28 cellular contexts compared by ENCODE assay signal in the genomic region with DNA sequence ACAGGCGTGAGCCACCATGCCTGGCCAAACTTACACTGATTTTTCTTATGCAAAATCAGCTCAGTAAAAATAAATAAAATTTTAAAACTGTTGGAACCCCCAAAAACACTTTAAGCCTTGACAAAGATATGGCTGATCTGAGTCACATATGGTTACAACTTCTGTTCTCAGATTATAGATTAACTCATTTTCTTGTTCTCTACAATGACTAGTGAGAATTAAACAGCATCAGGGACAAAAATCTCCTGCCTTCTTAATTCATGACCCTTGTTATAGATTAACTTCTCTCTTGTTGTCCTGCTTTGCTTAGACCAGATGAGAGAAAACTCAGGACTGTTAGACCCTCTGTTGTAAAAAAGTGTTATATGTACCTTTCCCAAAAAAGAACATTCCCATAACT. TPM values are rescaled to one million over a fixed set of nuclear protein-coding genes. Genes with fewer than 3 reads are reported as not detected.
DNase-seq lines count a peak whose midpoint lies in the region; ATAC-seq and TF ChIP-seq lines count a peak whose summit lies in the region.
"Had no signal": no experiment of that assay in that cellular context is flagged by ENCODE, and none has a peak within 500 bp of the region (broad histone marks: within the 10 kb centered on the region; RNA-seq: fewer than 3 reads in every experiment).

No MANE protein-coding gene starts in this region.

- H3K9me3 ChIP-seq in left ventricle myocardium inferior (replicated peaks) = no peaks in the 10 kb centered on the region
- H3K9me3 ChIP-seq: A549, BE2C, HAP-1, SJSA1 had no signal

- peaks cover 3% of the 10 kb centered on the region for H3K4me1 Mint-ChIP-seq in activated T-cell treated with anti-CD3 and anti-CD28 coated beads, Interleukin-2, amount 50 U/mL, for 24 hours (ENCODE audit: low read depth)
- H3K4me1 Mint-ChIP-seq: IgD-negative memory B cell had no signal

- intact Hi-C loops in left ventricle myocardium inferior (cut with micrococcal nuclease) = no loop called here

- H3K4me1 ChIP-seq in left ventricle myocardium inferior = peaks cover 6% of the 10 kb centered on the region
- H3K4me1 ChIP-seq: A549, BE2C, HAP-1, SJSA1 had no signal

- H3K27ac ChIP-seq in left ventricle myocardium inferior (replicated peaks) = no peak overlapping the region
- H3K27ac ChIP-seq: A549, HL-60, KMS-11, PC-9, SJSA1 had no signal

- H3K27ac Mint-ChIP-seq in activated T-cell treated with anti-CD3 and anti-CD28 coated beads, Interleukin-2, amount 50 U/mL, for 24 hours = no peak overlapping the region
- H3K27ac Mint-ChIP-seq: CD14-positive monocyte; CD8-positive, alpha-beta memory T cell; HFFc6; IgD-negative memory B cell had no signal

- DNase-seq in kidney tubule cell (ENCODE audit: low spot score) = peak; percentile 42
- no peak for DNase-seq in left ventricle myocardium inferior
- DNase-seq in NCI-H187 treated with DMSO at 0.1 percent for 48 hours (lab: John Stamatoyannopoulos, UW) = no peak
- no peak for DNase-seq in activated T-cell treated with anti-CD3 and anti-CD28 coated beads, Interleukin-2, amount 50 U/mL, for 24 hours
- DNase-seq: BE2C; CD8-positive, alpha-beta memory T cell; DMS79 treated with DMSO at 0.1 percent for 48 hours; GF-D8; GOT3; HFFc6; MM.1S; NCI-H2081; NCI-H2227 treated with DMSO at 0.1 percent for 48 hours; NCI-H526 treated with DMSO at 0.1 percent for 48 hours; PC-9; Right ventricle myocardium superior had no signal

- no peaks in the 10 kb centered on the region for H3K9me3 Mint-ChIP-seq in activated T-cell treated with anti-CD3 and anti-CD28 coated beads, Interleukin-2, amount 50 U/mL, for 24 hours
- H3K9me3 Mint-ChIP-seq: CD8-positive, alpha-beta memory T cell; HFFc6; IgD-negative memory B cell had no signal

- H3K4me3 Mint-ChIP-seq in activated T-cell treated with anti-CD3 and anti-CD28 coated beads, Interleukin-2, amount 50 U/mL, for 24 hours = no peak overlapping the region
- H3K4me3 Mint-ChIP-seq: CD14-positive monocyte; CD8-positive, alpha-beta memory T cell; HFFc6; IgD-negative memory B cell had no signal

- H3K27me3 ChIP-seq in left ventricle myocardium inferior (ENCODE audit: low read depth) = peaks cover 84% of the 10 kb centered on the region
- H3K27me3 ChIP-seq: SJSA1 had no signal

- no peaks in the 10 kb centered on the region for H3K36me3 ChIP-seq in left ventricle myocardium inferior
- H3K36me3 ChIP-seq: BE2C, HAP-1, SJSA1 had no signal

- H3K36me3 Mint-ChIP-seq in activated T-cell treated with anti-CD3 and anti-CD28 coated beads, Interleukin-2, amount 50 U/mL, for 24 hours (ENCODE audit: low read depth) = no peaks in the 10 kb centered on the region
- H3K36me3 Mint-ChIP-seq: CD14-positive monocyte; CD8-positive, alpha-beta memory T cell had no signal

- H3K27me3 Mint-ChIP-seq in activated T-cell treated with anti-CD3 and anti-CD28 coated beads, Interleukin-2, amount 50 U/mL, for 24 hours = peaks cover 60% of the 10 kb centered on the region

- no peak overlapping the region for H3K4me3 ChIP-seq in left ventricle myocardium inferior
- H3K4me3 ChIP-seq: A549, HAP-1, PC-9, SJSA1 had no signal

- TF ChIP-seq CTCF in left ventricle myocardium inferior (IDR thresholded peaks at IDR 0.05; ENCODE audit: borderline replicate concordance) = no peak

- ATAC-seq in GM18909 (IDR thresholded peaks at IDR 0.05; ENCODE audit: poor library complexity, unreplicated experiment) (peak; percentile 53), HG03378 (IDR thresholded peaks at IDR 0.05; ENCODE audit: unreplicated experiment) (peak; percentile 75), HG03342 (IDR thresholded peaks at IDR 0.05; ENCODE audit: unreplicated experiment) (no peak)
- ATAC-seq: A549 had no signal

RNA-seq across cellular contexts. Expression of a gene that starts 24.2 kb away (rescaled TPM):
- total RNA-seq in left ventricle myocardium inferior = not detected
- total RNA-seq: CD8-positive, alpha-beta memory T cell; HFFc6; NCI-H460; PC-9; Right ventricle myocardium superior; RPMI7951; SJSA1 had no signal

RNA-seq across cellular contexts. Expression of a gene that starts 58.1 kb away (rescaled TPM):
- 20.3 TPM for total RNA-seq in left ventricle myocardium inferior
